ENCODE assay signal across 8 cellular contexts in the genomic region with DNA sequence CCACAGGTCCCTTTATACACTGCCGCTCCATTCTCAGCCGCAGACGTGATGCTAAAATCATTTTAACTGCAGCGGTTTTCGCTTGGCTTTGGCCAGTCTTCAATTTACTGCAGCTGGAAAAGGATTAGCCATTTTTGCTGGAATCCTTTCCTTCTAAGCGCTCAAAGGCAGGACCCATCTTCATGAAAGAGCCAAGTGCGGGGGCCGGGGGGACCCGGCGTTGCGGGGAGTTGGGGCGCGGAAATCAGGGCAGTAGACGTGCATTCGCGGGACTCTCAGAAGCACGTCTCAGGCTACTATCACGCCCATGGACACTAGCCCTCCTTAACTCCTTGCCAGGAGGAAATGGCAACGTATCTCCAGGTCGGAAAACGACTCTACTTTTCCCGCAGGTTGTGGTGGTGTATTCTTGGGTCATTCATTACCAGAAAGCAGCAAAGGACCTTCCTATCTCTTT. TPM values are rescaled to one million over a fixed set of nuclear protein-coding genes. Genes with fewer than 3 reads are reported as not detected.
DNase-seq lines count a peak whose midpoint lies in the region; ATAC-seq and TF ChIP-seq lines count a peak whose summit lies in the region.

No MANE protein-coding gene starts in this region.

- H3K4me1 Mint-ChIP-seq in stimulated activated naive CD8-positive, alpha-beta T cell treated with anti-CD3 and anti-CD28 coated beads, Interleukin-15, amount 100 ng/mL, for 72 hours, result peaks cover 37% of the 10 kb centered on the region

- H3K27me3 ChIP-seq in prostate gland (replicated peaks; ENCODE audit: insufficient read depth), result peaks cover 11% of the 10 kb centered on the region
- H3K27me3 ChIP-seq in right lobe of liver, result peaks cover 0 to 30% of the 10 kb centered on the region in 2 donors

- H3K36me3 ChIP-seq in prostate gland (no peaks in the 10 kb centered on the region), right lobe of liver (no peaks in the 10 kb centered on the region)

- ATAC-seq in HG02970 (IDR thresholded peaks at IDR 0.05; ENCODE audit: low FRiP score, unreplicated experiment) (no peak), right lobe of liver (no peak)
- no peak for ATAC-seq in stimulated activated naive CD8-positive, alpha-beta T cell treated with anti-CD3 and anti-CD28 coated beads, Interleukin-15, amount 100 ng/mL, for 72 hours

- no peak overlapping the region for H3K27ac Mint-ChIP-seq in stimulated activated naive CD8-positive, alpha-beta T cell treated with anti-CD3 and anti-CD28 coated beads, Interleukin-15, amount 100 ng/mL, for 72 hours

- H3K9me3 ChIP-seq in prostate gland, result no peaks in the 10 kb centered on the region
- H3K9me3 ChIP-seq in right lobe of liver, result no peaks in the 10 kb centered on the region

- DNase-seq in D341Med (ENCODE audit: low spot score) (peak; percentile 32), NCI-H69 (lab: John Stamatoyannopoulos, UW) (peak; percentile 22), fibroblast of peridontal ligament (ENCODE audit: extremely low read depth) (peak; percentile 18), prostate gland (ENCODE audit: low spot score) (no peak), NCI-H2029 (lab: John Stamatoyannopoulos, UW) (no peak), right lobe of liver (no peak)
- no peak for DNase-seq in stimulated activated naive CD8-positive, alpha-beta T cell treated with anti-CD3 and anti-CD28 coated beads, Interleukin-15, amount 100 ng/mL, for 72 hours

- no peaks in the 10 kb centered on the region for H3K9me3 Mint-ChIP-seq in stimulated activated naive CD8-positive, alpha-beta T cell treated with anti-CD3 and anti-CD28 coated beads, Interleukin-15, amount 100 ng/mL, for 72 hours

- H3K4me1 ChIP-seq in prostate gland (replicated peaks) (peaks cover 3% of the 10 kb centered on the region), right lobe of liver (peaks cover 0 to 32% (median 0%) of the 10 kb centered on the region in 4 donors)

- H3K27ac ChIP-seq in prostate gland (no peak overlapping the region), right lobe of liver (no peak overlapping the region)

- intact Hi-C loops in prostate gland (cut with DNase I), result loop anchor here (10.0 kb wide), 2 partner anchors 337 to 1757 kb away; no protein-coding TSS in a partner anchor
- intact Hi-C loops in right lobe of liver (cut with DNase I), result no loop called here

- no peak overlapping the region for H3K4me3 Mint-ChIP-seq in stimulated activated naive CD8-positive, alpha-beta T cell treated with anti-CD3 and anti-CD28 coated beads, Interleukin-15, amount 100 ng/mL, for 72 hours

- peak overlapping the region; percentile 24 to 33 for H3K4me3 ChIP-seq in prostate gland
- peak overlapping the region in 1 of 3 donors; percentile 8 for H3K4me3 ChIP-seq in right lobe of liver

- no peak for TF ChIP-seq POLR2A in prostate gland (IDR thresholded peaks at IDR 0.05)
- TF ChIP-seq POLR2A in right lobe of liver (IDR thresholded peaks at IDR 0.05), result no peak

- peaks cover 80% of the 10 kb centered on the region for H3K27me3 Mint-ChIP-seq in stimulated activated naive CD8-positive, alpha-beta T cell treated with anti-CD3 and anti-CD28 coated beads, Interleukin-15, amount 100 ng/mL, for 72 hours

- WGBS in prostate gland, result 2% methylated on average over 22 of the region's 22 CpGs
- WGBS in right lobe of liver (ENCODE audit: insufficient coverage, low coverage, low lambda C conversion rate, missing lambda C conversion rate), result 3% methylated on average over 22 of the region's 22 CpGs

- TF ChIP-seq CTCF in prostate gland (IDR thresholded peaks at IDR 0.05) (no peak), right lobe of liver (IDR thresholded peaks at IDR 0.05) (no peak)

RNA-seq across cellular contexts. Expression of gene PCDH10, which starts 1.7 kb away (rescaled TPM):
- total RNA-seq in prostate gland (1 to 10 TPM; 3.9 to 7.2 TPM), right lobe of liver (under 1 TPM in 3 of 6 experiments, not detected in 3; 0.05 to 0.20 (median 0.12) TPM)

Comparison
In these comparisons a context has a peak if more than half of its experiments do, and no peak if none do; other contexts are left out.
1. DNase-seq: peak in D341Med (single experiment), NCI-H69 (single experiment) and fibroblast of peridontal ligament (single experiment); none in prostate gland (single experiment), stimulated activated naive CD8-positive, alpha-beta T cell treated with anti-CD3 and anti-CD28 coated beads, Interleukin-15, amount 100 ng/mL, for 72 hours (0 of 2), NCI-H2029 (single experiment) and right lobe of liver (0 of 3).
2. RNA of gene PCDH10, which starts 1.7 kb away (total RNA-seq): 3.9 to 7.2 TPM in prostate gland; 0.05 to 0.20 TPM in right lobe of liver; every median in the first group is over 4 times any median in the second.